Comparison of ENCODE assay signal across 1 cellular context in genomic region chr20:62123450-62124118, GRCh38.
TF ChIP-seq lines count a peak whose summit lies in the region.

No MANE protein-coding gene starts in this region.

TF ChIP-seq in WTC11, 78 proteins besides CTCF, POLR2A, EP300 and RAD21 (continued from another document):
- TF ChIP-seq, protein P1, sequence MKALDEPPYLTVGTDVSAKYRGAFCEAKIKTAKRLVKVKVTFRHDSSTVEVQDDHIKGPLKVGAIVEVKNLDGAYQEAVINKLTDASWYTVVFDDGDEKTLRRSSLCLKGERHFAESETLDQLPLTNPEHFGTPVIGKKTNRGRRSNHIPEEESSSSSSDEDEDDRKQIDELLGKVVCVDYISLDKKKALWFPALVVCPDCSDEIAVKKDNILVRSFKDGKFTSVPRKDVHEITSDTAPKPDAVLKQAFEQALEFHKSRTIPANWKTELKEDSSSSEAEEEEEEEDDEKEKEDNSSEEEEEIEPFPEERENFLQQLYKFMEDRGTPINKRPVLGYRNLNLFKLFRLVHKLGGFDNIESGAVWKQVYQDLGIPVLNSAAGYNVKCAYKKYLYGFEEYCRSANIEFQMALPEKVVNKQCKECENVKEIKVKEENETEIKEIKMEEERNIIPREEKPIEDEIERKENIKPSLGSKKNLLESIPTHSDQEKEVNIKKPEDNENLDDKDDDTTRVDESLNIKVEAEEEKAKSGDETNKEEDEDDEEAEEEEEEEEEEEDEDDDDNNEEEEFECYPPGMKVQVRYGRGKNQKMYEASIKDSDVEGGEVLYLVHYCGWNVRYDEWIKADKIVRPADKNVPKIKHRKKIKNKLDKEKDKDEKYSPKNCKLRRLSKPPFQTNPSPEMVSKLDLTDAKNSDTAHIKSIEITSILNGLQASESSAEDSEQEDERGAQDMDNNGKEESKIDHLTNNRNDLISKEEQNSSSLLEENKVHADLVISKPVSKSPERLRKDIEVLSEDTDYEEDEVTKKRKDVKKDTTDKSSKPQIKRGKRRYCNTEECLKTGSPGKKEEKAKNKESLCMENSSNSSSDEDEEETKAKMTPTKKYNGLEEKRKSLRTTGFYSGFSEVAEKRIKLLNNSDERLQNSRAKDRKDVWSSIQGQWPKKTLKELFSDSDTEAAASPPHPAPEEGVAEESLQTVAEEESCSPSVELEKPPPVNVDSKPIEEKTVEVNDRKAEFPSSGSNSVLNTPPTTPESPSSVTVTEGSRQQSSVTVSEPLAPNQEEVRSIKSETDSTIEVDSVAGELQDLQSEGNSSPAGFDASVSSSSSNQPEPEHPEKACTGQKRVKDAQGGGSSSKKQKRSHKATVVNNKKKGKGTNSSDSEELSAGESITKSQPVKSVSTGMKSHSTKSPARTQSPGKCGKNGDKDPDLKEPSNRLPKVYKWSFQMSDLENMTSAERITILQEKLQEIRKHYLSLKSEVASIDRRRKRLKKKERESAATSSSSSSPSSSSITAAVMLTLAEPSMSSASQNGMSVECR (CRISPR knock-in tag; IDR thresholded peaks at IDR 0.05; ENCODE audit: borderline replicate concordance) = no peak; the same call in 1 of the 2 replicates
- TF ChIP-seq FOXP4 (CRISPR knock-in tag; IDR thresholded peaks at IDR 0.05) = no peak
- no peak for TF ChIP-seq ZNF423 (CRISPR knock-in tag; IDR thresholded peaks at IDR 0.05)
- TF ChIP-seq, protein P2, sequence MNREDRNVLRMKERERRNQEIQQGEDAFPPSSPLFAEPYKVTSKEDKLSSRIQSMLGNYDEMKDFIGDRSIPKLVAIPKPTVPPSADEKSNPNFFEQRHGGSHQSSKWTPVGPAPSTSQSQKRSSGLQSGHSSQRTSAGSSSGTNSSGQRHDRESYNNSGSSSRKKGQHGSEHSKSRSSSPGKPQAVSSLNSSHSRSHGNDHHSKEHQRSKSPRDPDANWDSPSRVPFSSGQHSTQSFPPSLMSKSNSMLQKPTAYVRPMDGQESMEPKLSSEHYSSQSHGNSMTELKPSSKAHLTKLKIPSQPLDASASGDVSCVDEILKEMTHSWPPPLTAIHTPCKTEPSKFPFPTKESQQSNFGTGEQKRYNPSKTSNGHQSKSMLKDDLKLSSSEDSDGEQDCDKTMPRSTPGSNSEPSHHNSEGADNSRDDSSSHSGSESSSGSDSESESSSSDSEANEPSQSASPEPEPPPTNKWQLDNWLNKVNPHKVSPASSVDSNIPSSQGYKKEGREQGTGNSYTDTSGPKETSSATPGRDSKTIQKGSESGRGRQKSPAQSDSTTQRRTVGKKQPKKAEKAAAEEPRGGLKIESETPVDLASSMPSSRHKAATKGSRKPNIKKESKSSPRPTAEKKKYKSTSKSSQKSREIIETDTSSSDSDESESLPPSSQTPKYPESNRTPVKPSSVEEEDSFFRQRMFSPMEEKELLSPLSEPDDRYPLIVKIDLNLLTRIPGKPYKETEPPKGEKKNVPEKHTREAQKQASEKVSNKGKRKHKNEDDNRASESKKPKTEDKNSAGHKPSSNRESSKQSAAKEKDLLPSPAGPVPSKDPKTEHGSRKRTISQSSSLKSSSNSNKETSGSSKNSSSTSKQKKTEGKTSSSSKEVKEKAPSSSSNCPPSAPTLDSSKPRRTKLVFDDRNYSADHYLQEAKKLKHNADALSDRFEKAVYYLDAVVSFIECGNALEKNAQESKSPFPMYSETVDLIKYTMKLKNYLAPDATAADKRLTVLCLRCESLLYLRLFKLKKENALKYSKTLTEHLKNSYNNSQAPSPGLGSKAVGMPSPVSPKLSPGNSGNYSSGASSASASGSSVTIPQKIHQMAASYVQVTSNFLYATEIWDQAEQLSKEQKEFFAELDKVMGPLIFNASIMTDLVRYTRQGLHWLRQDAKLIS (CRISPR knock-in tag; IDR thresholded peaks at IDR 0.05; ENCODE audit: borderline replicate concordance) = no peak
- TF ChIP-seq ZNF121 (CRISPR knock-in tag; IDR thresholded peaks at IDR 0.05) = no peak
